ENCODE assay signal across 22 cellular contexts in the genomic region with DNA sequence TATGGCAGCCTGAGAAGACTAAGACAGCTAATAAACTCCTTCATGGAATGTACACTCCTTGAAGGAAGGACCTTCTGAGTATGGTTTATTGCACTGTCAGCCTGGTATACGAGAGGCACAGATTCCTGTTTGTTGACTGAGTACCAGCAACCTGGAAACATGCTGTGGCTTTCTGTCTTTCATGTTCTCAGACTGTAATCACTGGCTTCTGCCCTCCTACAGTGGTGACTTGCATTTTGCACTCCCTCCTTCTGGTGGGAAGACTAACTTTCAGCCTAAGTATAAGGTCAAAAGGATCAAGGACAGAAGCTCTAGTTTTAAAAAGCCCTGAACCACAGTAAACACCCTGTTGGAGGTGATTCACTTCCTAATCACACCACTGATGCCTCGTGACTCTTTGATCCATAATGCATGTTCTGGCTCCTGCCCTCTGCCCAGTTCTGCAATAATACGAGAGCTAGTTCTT.
DNase-seq lines count a peak whose midpoint lies in the region; ATAC-seq and TF ChIP-seq lines count a peak whose summit lies in the region.
"Had no signal": no experiment of that assay in that cellular context is flagged by ENCODE, and none has a peak within 500 bp of the region (broad histone marks: within the 10 kb centered on the region; RNA-seq: fewer than 3 reads in every experiment).

No MANE protein-coding gene starts in this region.

- peak; percentile 10 for DNase-seq in Caki2 (ENCODE audit: low read depth)
- peak; percentile 43 for DNase-seq in LHCN-M2 (ENCODE audit: low read depth)
- peak; percentile 57 for DNase-seq in choroid plexus epithelial cell (ENCODE audit: low read depth)
- peak; percentile 85 for DNase-seq in kidney tubule cell (ENCODE audit: low spot score)
- no peak for DNase-seq in omental fat pad (ENCODE audit: low spot score)
- no peak for DNase-seq in stimulated activated CD4-positive, alpha-beta T cell treated with anti-CD3 and anti-CD28 coated beads, Interleukin-2, amount 100 ng/mL, for 24 hours
- no peak for DNase-seq in activated naive CD4-positive, alpha-beta T cell treated with Interleukin-2 at 50 U/mL for 16 hours
- DNase-seq in MG63, result no peak
- DNase-seq: ACHN; activated gamma-delta T cell treated with Interleukin-2 at 50 U/mL for 16 hours; activated T-cell treated with anti-CD3 and anti-CD28 coated beads for 4 hours; amygdala; cerebellar nuclear complex; effector memory CD8-positive, alpha-beta T cell; foreskin fibroblast; left cardiac atrium; midbrain; NCI-H2081; NCI-H524; psoas muscle; stimulated activated CD8-positive, alpha-beta memory T cell treated with anti-CD3 and anti-CD28 coated beads, Interleukin-4, amount 100 ng/mL, for 48 hours had no signal

- H3K4me3 ChIP-seq in choroid plexus epithelial cell (ENCODE audit: low read depth, low read length), result no peak overlapping the region
- H3K4me3 ChIP-seq in MG63, result no peak overlapping the region
- H3K4me3 ChIP-seq: K562, psoas muscle had no signal

- no peaks in the 10 kb centered on the region for H3K27me3 ChIP-seq in MG63

- TF ChIP-seq CTCF in choroid plexus epithelial cell (conservative IDR thresholded peaks at IDR 0.05; ENCODE audit: low read depth, low read length) (no peak), omental fat pad (IDR thresholded peaks at IDR 0.05) (no peak)

- no peak for ATAC-seq in omental fat pad (ENCODE audit: low FRiP score)
- ATAC-seq: effector memory CD8-positive, alpha-beta T cell; K562; left cardiac atrium; psoas muscle had no signal

- H3K9me3 ChIP-seq in MG63, result peaks cover 14% of the 10 kb centered on the region
- H3K9me3 ChIP-seq: psoas muscle had no signal

- H3K36me3 ChIP-seq in MG63, result no peaks in the 10 kb centered on the region

- in situ Hi-C loops in Caki2 (cut with HindIII; ENCODE audit: low pct_unique_long_range_greater_than_20kb, low sequenced_read_pairs), result no loop called here

Comparison
In these comparisons a context has a peak if more than half of its experiments do, and no peak if none do; other contexts are left out.
1. DNase-seq: peak in Caki2 (single experiment), LHCN-M2 (single experiment), choroid plexus epithelial cell (single experiment) and kidney tubule cell (single experiment); none in omental fat pad (single experiment), stimulated activated CD4-positive, alpha-beta T cell treated with anti-CD3 and anti-CD28 coated beads, Interleukin-2, amount 100 ng/mL, for 24 hours (0 of 2), activated naive CD4-positive, alpha-beta T cell treated with Interleukin-2 at 50 U/mL for 16 hours (single experiment) and MG63 (single experiment).